Comparison of ENCODE assay signal across 16 cellular contexts in genomic region chr11:69913591-69914285, GRCh38.
DNase-seq lines count a peak whose midpoint lies in the region; ATAC-seq and TF ChIP-seq lines count a peak whose summit lies in the region.
"Had no signal": no experiment of that assay in that cellular context is flagged by ENCODE, and none has a peak within 500 bp of the region (broad histone marks: within the 10 kb centered on the region; RNA-seq: fewer than 3 reads in every experiment).

No MANE protein-coding gene starts in this region.

- H3K27me3 ChIP-seq in PC-9 (ENCODE audit: insufficient read depth, low read depth): no peaks in the 10 kb centered on the region
- peaks cover 28% of the 10 kb centered on the region for H3K27me3 ChIP-seq in suprapubic skin
- peaks cover 4% of the 10 kb centered on the region; the same call in 1 of the 2 replicates for H3K27me3 ChIP-seq in HAP-1 (ENCODE audit: low read depth)

- in situ Hi-C loops in HAP-1 (cut with MboI; ENCODE audit: low sequenced_read_pairs): loop anchor here (5.0 to 10.0 kb wide), 2 partner anchors 229 to 279 kb away; no protein-coding TSS in a partner anchor

- H3K27ac Mint-ChIP-seq in activated naive CD4-positive, alpha-beta T cell treated with anti-CD3 and anti-CD28 coated beads, Interleukin-2, amount 10 ng/mL, durations not matched to agents 7 days and 5 days: no peak overlapping the region
- no peak overlapping the region for H3K27ac Mint-ChIP-seq in activated naive CD4-positive, alpha-beta T cell treated with anti-CD3 and anti-CD28 coated beads for 36 hours
- H3K27ac Mint-ChIP-seq in endothelial cell (ENCODE audit: unreplicated experiment): no peak overlapping the region

- H3K4me1 Mint-ChIP-seq in activated naive CD4-positive, alpha-beta T cell treated with anti-CD3 and anti-CD28 coated beads, Interleukin-2, amount 10 ng/mL, durations not matched to agents 7 days and 5 days: no peaks in the 10 kb centered on the region
- H3K4me1 Mint-ChIP-seq in activated naive CD4-positive, alpha-beta T cell treated with anti-CD3 and anti-CD28 coated beads for 36 hours (ENCODE audit: low read depth): no peaks in the 10 kb centered on the region
- H3K4me1 Mint-ChIP-seq in endothelial cell (ENCODE audit: unreplicated experiment): no peaks in the 10 kb centered on the region

- H3K4me3 Mint-ChIP-seq in activated naive CD4-positive, alpha-beta T cell treated with anti-CD3 and anti-CD28 coated beads, Interleukin-2, amount 10 ng/mL, durations not matched to agents 7 days and 5 days: no peak overlapping the region
- no peak overlapping the region for H3K4me3 Mint-ChIP-seq in activated naive CD4-positive, alpha-beta T cell treated with anti-CD3 and anti-CD28 coated beads for 36 hours
- no peak overlapping the region for H3K4me3 Mint-ChIP-seq in endothelial cell (ENCODE audit: unreplicated experiment)

- intact Hi-C loops in activated naive CD4-positive, alpha-beta T cell treated with anti-CD3 and anti-CD28 coated beads for 36 hours (cut with micrococcal nuclease): loop anchor here (10.0 kb wide), 1 partner anchor 229 kb away; no protein-coding TSS in a partner anchor
- intact Hi-C loops in PC-9 (cut with micrococcal nuclease; ENCODE audit: unreplicated experiment): loop anchor here (1.0 to 5.0 kb wide), 5 partner anchors 13 to 227 kb away; partner anchors contain the start of gene FGF19
- intact Hi-C loops in left colon (cut with DNase I, micrococcal nuclease): no loop called here

- CTCF ChIA-PET in activated naive CD4-positive, alpha-beta T cell treated with anti-CD3 and anti-CD28 coated beads, Interleukin-2, amount 10 ng/mL, durations not matched to agents 7 days and 5 days (lab: Charles Lee): interaction anchor here (0.9 to 1.6 kb wide), 5 partner anchors 10 to 320 kb away, joined by 3 to 6 read pairs (median 4); no protein-coding TSS in a partner anchor
- CTCF ChIA-PET in activated naive CD4-positive, alpha-beta T cell treated with anti-CD3 and anti-CD28 coated beads for 36 hours (lab: Charles Lee): interaction anchor here (0.6 to 0.7 kb wide), 2 partner anchors 10 to 225 kb away, joined by 3 to 9 read pairs; no protein-coding TSS in a partner anchor
- CTCF ChIA-PET in PC-9 (lab: Charles Lee): interaction anchor here (0.6 to 2.0 kb wide), 5 partner anchors 10 to 196 kb away, joined by 3 to 11 read pairs (median 5); no protein-coding TSS in a partner anchor

- H3K27ac ChIP-seq in PC-9 (peak overlapping the region; percentile 97), suprapubic skin (no peak overlapping the region)
- H3K27ac ChIP-seq: BLaER1 treated with 17β-estradiol and CSF1 and Interleukin-3, amounts not matched to agents 10 nM and 100 nM; SJSA1 had no signal

- 85% methylated on average over 6 of the region's 12 CpGs for WGBS in suprapubic skin

- no peaks in the 10 kb centered on the region for H3K9me3 Mint-ChIP-seq in activated naive CD4-positive, alpha-beta T cell treated with anti-CD3 and anti-CD28 coated beads, Interleukin-2, amount 10 ng/mL, durations not matched to agents 7 days and 5 days
- no peaks in the 10 kb centered on the region for H3K9me3 Mint-ChIP-seq in activated naive CD4-positive, alpha-beta T cell treated with anti-CD3 and anti-CD28 coated beads for 36 hours
- no peaks in the 10 kb centered on the region for H3K9me3 Mint-ChIP-seq in endothelial cell (ENCODE audit: unreplicated experiment)

- peak overlapping the region; percentile 80 for H3K4me2 ChIP-seq in PC-9
- H3K4me2 ChIP-seq: A549 had no signal

- H3K4me3 ChIP-seq in PC-9: peak overlapping the region; percentile 54
- no peak overlapping the region for H3K4me3 ChIP-seq in suprapubic skin
- no peak overlapping the region for H3K4me3 ChIP-seq in HAP-1
- H3K4me3 ChIP-seq: A549; BLaER1 treated with 17β-estradiol and CSF1 and Interleukin-3, amounts not matched to agents 10 nM and 100 nM; SJSA1 had no signal

- H3K9me3 ChIP-seq in PC-9 (ENCODE audit: insufficient read depth, low read depth): no peaks in the 10 kb centered on the region
- H3K9me3 ChIP-seq in suprapubic skin: no peaks in the 10 kb centered on the region
- H3K9me3 ChIP-seq in HAP-1: no peaks in the 10 kb centered on the region

- BruUV-seq in PC-9 (replicated peaks; lab: Mats Ljungman, UMichigan): no TSS peak

- POLR2A ChIA-PET in PC-9 (lab: Charles Lee; ENCODE audit: unreplicated experiment): interaction anchor here (0.7 to 1.2 kb wide), 2 partner anchors 13 to 26 kb away, joined by 4 to 6 read pairs; no protein-coding TSS in a partner anchor

- peaks cover 15% of the 10 kb centered on the region; the same call in 1 of the 2 replicates for H3K79me2 ChIP-seq in PC-9 (ENCODE audit: low read depth)

- TF ChIP-seq EP300 in suprapubic skin (IDR thresholded peaks at IDR 0.05): no peak

- peak; percentile 10 for DNase-seq in activated naive CD4-positive, alpha-beta T cell treated with anti-CD3 and anti-CD28 coated beads, Interleukin-2, amount 10 ng/mL, durations not matched to agents 7 days and 5 days
- DNase-seq in activated naive CD4-positive, alpha-beta T cell treated with anti-CD3 and anti-CD28 coated beads for 36 hours: no peak
- DNase-seq in PC-9: no peak
- peak; percentile 4 to 22 for DNase-seq in left colon
- DNase-seq in suprapubic skin (ENCODE audit: low spot score in 2 of 2): peak; percentile 50 to 61
- DNase-seq in NCI-H2081 treated with DMSO at 0.1 percent for 48 hours (lab: John Stamatoyannopoulos, UW): no peak
- no peak for DNase-seq in HAP-1 (ENCODE audit: low spot score in 2 of 2)
- no peak for DNase-seq in endothelial cell (ENCODE audit: low spot score)
- DNase-seq: DMS153; GDM1; NCI-H146; stimulated activated CD4-positive, alpha-beta T cell treated with anti-CD3 and anti-CD28 coated beads, Interleukin-1b, Interleukin-23, amount 100 ng/mL, for 48 hours; stimulated activated naive CD4-positive, alpha-beta T cell treated with Interleukin-2 at 50 U/mL for 16 hours had no signal

- H3K36me3 ChIP-seq in PC-9 (ENCODE audit: low read depth) (no peaks in the 10 kb centered on the region), suprapubic skin (no peaks in the 10 kb centered on the region), HAP-1 (replicated peaks) (no peaks in the 10 kb centered on the region)
- H3K36me3 ChIP-seq: BLaER1 treated with 17β-estradiol and CSF1 and Interleukin-3, amounts not matched to agents 10 nM and 100 nM; SJSA1 had no signal

- H3K27me3 Mint-ChIP-seq in activated naive CD4-positive, alpha-beta T cell treated with anti-CD3 and anti-CD28 coated beads, Interleukin-2, amount 10 ng/mL, durations not matched to agents 7 days and 5 days: peaks cover 38% of the 10 kb centered on the region
- H3K27me3 Mint-ChIP-seq in activated naive CD4-positive, alpha-beta T cell treated with anti-CD3 and anti-CD28 coated beads for 36 hours (ENCODE audit: low read depth): peaks cover 31% of the 10 kb centered on the region
- H3K27me3 Mint-ChIP-seq in endothelial cell (ENCODE audit: unreplicated experiment): peaks cover 7% of the 10 kb centered on the region

- H3K4me1 ChIP-seq in PC-9 (replicated peaks; ENCODE audit: insufficient read depth) (peaks cover 98% of the 10 kb centered on the region), suprapubic skin (peaks cover 25% of the 10 kb centered on the region), HAP-1 (no peaks in the 10 kb centered on the region)

- TF ChIP-seq POLR2A in suprapubic skin (IDR thresholded peaks at IDR 0.05): no peak

- no peak overlapping the region for H2AFZ ChIP-seq in PC-9

- no peaks in the 10 kb centered on the region for H3K9me2 ChIP-seq in PC-9 (ENCODE audit: insufficient read depth)

- no peaks in the 10 kb centered on the region for H4K20me1 ChIP-seq in PC-9 (ENCODE audit: insufficient read depth)

- peaks cover 36% of the 10 kb centered on the region for H3F3A ChIP-seq in PC-9 (ENCODE audit: insufficient read depth, low read depth)

- TF ChIP-seq CTCF in PC-9 (conservative IDR thresholded peaks at IDR 0.05) (no peak), suprapubic skin (IDR thresholded peaks at IDR 0.05) (no peak), endothelial cell (IDR thresholded peaks at IDR 0.05; ENCODE audit: unreplicated experiment) (no peak)

- no peak for ATAC-seq in left colon

- H3K36me3 Mint-ChIP-seq in activated naive CD4-positive, alpha-beta T cell treated with anti-CD3 and anti-CD28 coated beads, Interleukin-2, amount 10 ng/mL, durations not matched to agents 7 days and 5 days: no peaks in the 10 kb centered on the region
- H3K36me3 Mint-ChIP-seq in activated naive CD4-positive, alpha-beta T cell treated with anti-CD3 and anti-CD28 coated beads for 36 hours (ENCODE audit: low read depth): no peaks in the 10 kb centered on the region
- no peaks in the 10 kb centered on the region for H3K36me3 Mint-ChIP-seq in endothelial cell (ENCODE audit: low read depth, unreplicated experiment)

Comparison
In these comparisons a context has a peak if more than half of its experiments do, and no peak if none do; other contexts are left out.
1. DNase-seq: peak in activated naive CD4-positive, alpha-beta T cell treated with anti-CD3 and anti-CD28 coated beads, Interleukin-2, amount 10 ng/mL, durations not matched to agents 7 days and 5 days (single experiment), left colon (2 of 2) and suprapubic skin (2 of 2); none in activated naive CD4-positive, alpha-beta T cell treated with anti-CD3 and anti-CD28 coated beads for 36 hours (single experiment), PC-9 (0 of 2), NCI-H2081 treated with DMSO at 0.1 percent for 48 hours (single experiment), HAP-1 (0 of 2) and endothelial cell (single experiment).
2. intact Hi-C loops: an anchor here in activated naive CD4-positive, alpha-beta T cell treated with anti-CD3 and anti-CD28 coated beads for 36 hours (10.0 kb wide) and PC-9 (1.0 to 5.0 kb wide); none called in left colon.